In genomic region chr6:3210024-3210610, GRCh38 we compare ENCODE assay signal across 13 cellular contexts. TPM values are rescaled to one million over a fixed set of nuclear protein-coding genes. Genes with fewer than 3 reads are reported as not detected.
A peak's percentile ranks its signal among the peaks of the same experiment; 100 is the strongest.
DNase-seq lines count a peak whose midpoint lies in the region; ATAC-seq and TF ChIP-seq lines count a peak whose summit lies in the region.
"Had no signal": no experiment of that assay in that cellular context is flagged by ENCODE, and none has a peak within 500 bp of the region (broad histone marks: within the 10 kb centered on the region; RNA-seq: fewer than 3 reads in every experiment).

No MANE protein-coding gene starts in this region.

- WGBS in GM23248 (ENCODE audit: low coverage in 1 of 2, low lambda C conversion rate in 2 of 2, missing lambda C conversion rate in 2 of 2), 2 experiments = 91 to 92% methylated on average over 8 to 9 of the region's 9 CpGs

- no peak for TF ChIP-seq CTCF in CD4-positive, alpha-beta T cell (IDR thresholded peaks at IDR 0.05)

- H2AFZ ChIP-seq in GM23248 = no peak overlapping the region; the same call in 1 of the 2 replicates

- POLR2A ChIA-PET in CD4-positive, alpha-beta T cell (lab: Charles Lee) = no interaction called here

- in situ Hi-C loops in GM23248 (cut with MboI) = no loop called here

- peak overlapping the region; percentile 97 for H3K27ac ChIP-seq in GM23248
- H3K27ac ChIP-seq in CD4-positive, alpha-beta T cell (ENCODE audit: low read depth, low read length) = no peak overlapping the region
- H3K27ac ChIP-seq: KMS-11 had no signal

- no peaks in the 10 kb centered on the region for H4K20me1 ChIP-seq in GM23248 (ENCODE audit: insufficient read depth)

- H3K4me3 ChIP-seq in GM23248 (no peak overlapping the region), skeletal muscle satellite cell (ENCODE audit: low read length) (no peak overlapping the region)
- H3K4me3 ChIP-seq: thoracic aorta had no signal

- DNase-seq in GM23248 (no peak), NCI-H82 treated with DMSO at 0.1 percent for 48 hours (lab: John Stamatoyannopoulos, UW; ENCODE audit: unreplicated experiment) (no peak), NK-92 (lab: John Stamatoyannopoulos, UW; ENCODE audit: unreplicated experiment) (no peak)
- no peak for DNase-seq in activated T-helper 2 cell treated with anti-CD3 and anti-CD28 coated beads, Interferon-gamma antibody, Interleukin-2, Interleukin-4, amounts not matched to agents 10 μg/mL and 5 μg/mL and 100 μg/mL, durations not matched to agents 14 hours and 24 hours and 36 hours (ENCODE audit: low spot score)
- DNase-seq in CD4-positive, alpha-beta T cell = no peak
- DNase-seq: effector CD8-positive, alpha-beta T cell; NCI-H1694; NCI-H82 had no signal

- CTCF ChIA-PET in CD4-positive, alpha-beta T cell (lab: Charles Lee) = interaction anchor here (0.6 kb wide), 1 partner anchor 346 kb away, joined by 4 read pairs; no protein-coding TSS in a partner anchor

- no peaks in the 10 kb centered on the region for H3K9me3 ChIP-seq in GM23248 (ENCODE audit: low read depth)
- no peaks in the 10 kb centered on the region for H3K9me3 ChIP-seq in skeletal muscle satellite cell (replicated peaks; ENCODE audit: low read length)
- H3K9me3 ChIP-seq in CD4-positive, alpha-beta T cell (ENCODE audit: control insufficient read depth, low read length) = no peaks in the 10 kb centered on the region
- H3K9me3 ChIP-seq: thoracic aorta had no signal

- no peaks in the 10 kb centered on the region for H3K79me2 ChIP-seq in GM23248 (ENCODE audit: insufficient read depth)

- peaks cover 26% of the 10 kb centered on the region for H3K4me1 Mint-ChIP-seq in activated T-helper 2 cell treated with anti-CD3 and anti-CD28 coated beads, Interferon-gamma antibody, Interleukin-2, Interleukin-4, amounts not matched to agents 10 μg/mL and 5 μg/mL and 100 μg/mL, durations not matched to agents 14 hours and 24 hours and 36 hours (ENCODE audit: low read depth)
- H3K4me1 Mint-ChIP-seq in CD4-positive, alpha-beta T cell (ENCODE audit: low read depth) = peaks cover 9% of the 10 kb centered on the region

- H3K4me2 ChIP-seq in GM23248 (ENCODE audit: unreplicated experiment) (no peak overlapping the region), skeletal muscle satellite cell (ENCODE audit: low read length) (peak overlapping the region; percentile 77)
- H3K4me2 ChIP-seq: KMS-11 had no signal

- intact Hi-C loops in activated T-helper 2 cell treated with anti-CD3 and anti-CD28 coated beads, Interferon-gamma antibody, Interleukin-2, Interleukin-4, amounts not matched to agents 10 μg/mL and 5 μg/mL and 100 μg/mL, durations not matched to agents 14 hours and 24 hours and 36 hours (cut with micrococcal nuclease) = no loop called here
- intact Hi-C loops in CD4-positive, alpha-beta T cell (cut with DNase I, micrococcal nuclease) = no loop called here

- peaks cover 26% of the 10 kb centered on the region for H3K27me3 Mint-ChIP-seq in activated T-helper 2 cell treated with anti-CD3 and anti-CD28 coated beads, Interferon-gamma antibody, Interleukin-2, Interleukin-4, amounts not matched to agents 10 μg/mL and 5 μg/mL and 100 μg/mL, durations not matched to agents 14 hours and 24 hours and 36 hours (ENCODE audit: low read depth)
- peaks cover 43% of the 10 kb centered on the region for H3K27me3 Mint-ChIP-seq in CD4-positive, alpha-beta T cell

- peak overlapping the region; percentile 89 for H3K27ac Mint-ChIP-seq in activated T-helper 2 cell treated with anti-CD3 and anti-CD28 coated beads, Interferon-gamma antibody, Interleukin-2, Interleukin-4, amounts not matched to agents 10 μg/mL and 5 μg/mL and 100 μg/mL, durations not matched to agents 14 hours and 24 hours and 36 hours
- no peak overlapping the region for H3K27ac Mint-ChIP-seq in CD4-positive, alpha-beta T cell

- peak; percentile 23 for ATAC-seq in GM19328 (IDR thresholded peaks at IDR 0.05; ENCODE audit: unreplicated experiment)
- ATAC-seq in CD4-positive, alpha-beta T cell (ENCODE audit: poor library complexity) = no peak

- H3K9ac ChIP-seq in GM23248 = peak overlapping the region; percentile 92
- peak overlapping the region; percentile 11 for H3K9ac ChIP-seq in skeletal muscle satellite cell (ENCODE audit: low read depth, low read length)
- H3K9ac ChIP-seq: KMS-11 had no signal

- no peaks in the 10 kb centered on the region for H3K9me2 ChIP-seq in GM23248 (ENCODE audit: insufficient read depth)

- no peaks in the 10 kb centered on the region for H3K9me3 Mint-ChIP-seq in activated T-helper 2 cell treated with anti-CD3 and anti-CD28 coated beads, Interferon-gamma antibody, Interleukin-2, Interleukin-4, amounts not matched to agents 10 μg/mL and 5 μg/mL and 100 μg/mL, durations not matched to agents 14 hours and 24 hours and 36 hours
- H3K9me3 Mint-ChIP-seq in CD4-positive, alpha-beta T cell = no peaks in the 10 kb centered on the region

- H3K36me3 ChIP-seq in GM23248 (ENCODE audit: low read depth) (no peaks in the 10 kb centered on the region), skeletal muscle satellite cell (ENCODE audit: insufficient read depth, low read length) (no peaks in the 10 kb centered on the region)
- H3K36me3 ChIP-seq: thoracic aorta had no signal

- H3K4me3 Mint-ChIP-seq in activated T-helper 2 cell treated with anti-CD3 and anti-CD28 coated beads, Interferon-gamma antibody, Interleukin-2, Interleukin-4, amounts not matched to agents 10 μg/mL and 5 μg/mL and 100 μg/mL, durations not matched to agents 14 hours and 24 hours and 36 hours (ENCODE audit: low read depth) = no peak overlapping the region
- H3K4me3 Mint-ChIP-seq in CD4-positive, alpha-beta T cell = no peak overlapping the region

- peaks cover 28% of the 10 kb centered on the region for H3F3A ChIP-seq in GM23248 (ENCODE audit: insufficient read depth)

- no peaks in the 10 kb centered on the region for H3K36me3 Mint-ChIP-seq in activated T-helper 2 cell treated with anti-CD3 and anti-CD28 coated beads, Interferon-gamma antibody, Interleukin-2, Interleukin-4, amounts not matched to agents 10 μg/mL and 5 μg/mL and 100 μg/mL, durations not matched to agents 14 hours and 24 hours and 36 hours (ENCODE audit: low read depth)
- no peaks in the 10 kb centered on the region for H3K36me3 Mint-ChIP-seq in CD4-positive, alpha-beta T cell (ENCODE audit: low read depth)
- H3K36me3 Mint-ChIP-seq: brain had no signal

- H3K27me3 ChIP-seq in GM23248 (replicated peaks; ENCODE audit: insufficient read depth) (no peaks in the 10 kb centered on the region), skeletal muscle satellite cell (ENCODE audit: control insufficient read depth, insufficient read depth, low read length) (no peaks in the 10 kb centered on the region)
- no peaks in the 10 kb centered on the region for H3K27me3 ChIP-seq in CD4-positive, alpha-beta T cell (ENCODE audit: control insufficient read depth, insufficient read depth, low read length)

- peaks cover 47% of the 10 kb centered on the region for H3K4me1 ChIP-seq in GM23248 (ENCODE audit: insufficient read depth)
- peaks cover 56% of the 10 kb centered on the region for H3K4me1 ChIP-seq in skeletal muscle satellite cell (ENCODE audit: control insufficient read depth, insufficient read depth, low read length)

RNA-seq across cellular contexts. Expression of gene TUBB2B, which starts 17.3 kb away (rescaled TPM):
- 8.5 and 10.4 TPM in 2 replicates for total RNA-seq in GM23248 (2014; rRNA removed; shearing (Covaris generic))
- 8.1 and 9.0 TPM in 2 replicates for polyA plus RNA-seq in GM23248 (2016; fragmentation: Nextera tagmentation; extraction: Ambion mirVana)
- 0.41 and 0.60 TPM in 2 replicates for total RNA-seq in activated T-helper 2 cell treated with anti-CD3 and anti-CD28 coated beads, Interferon-gamma antibody, Interleukin-2, Interleukin-4, amounts not matched to agents 10 μg/mL and 5 μg/mL and 100 μg/mL, durations not matched to agents 14 hours and 24 hours and 36 hours
- 6.3 and 7.6 TPM in 2 replicates for total RNA-seq in skeletal muscle satellite cell (2012; rRNA removed)
- total RNA-seq in CD4-positive, alpha-beta T cell = not detected

RNA-seq across cellular contexts. Expression of gene PSMG4, which starts 48.6 kb away (rescaled TPM):
- 20.0 and 24.5 TPM in 2 replicates for total RNA-seq in GM23248 (2014; rRNA removed; shearing (Covaris generic))
- polyA plus RNA-seq in GM23248 (2016; fragmentation: Nextera tagmentation; extraction: Ambion mirVana) = 46.9 and 47.1 TPM in 2 replicates
- total RNA-seq in activated T-helper 2 cell treated with anti-CD3 and anti-CD28 coated beads, Interferon-gamma antibody, Interleukin-2, Interleukin-4, amounts not matched to agents 10 μg/mL and 5 μg/mL and 100 μg/mL, durations not matched to agents 14 hours and 24 hours and 36 hours = 26.4 and 30.9 TPM in 2 replicates
- total RNA-seq in skeletal muscle satellite cell (2012; rRNA removed) = 24.0 and 35.2 TPM in 2 replicates
- 10 to 100 TPM; 12.3 to 12.8 TPM for total RNA-seq in CD4-positive, alpha-beta T cell

RNA-seq across cellular contexts. Expression of gene TUBB2A, which starts 52.8 kb away (rescaled TPM):
- total RNA-seq in GM23248 (2014; rRNA removed; shearing (Covaris generic)) = 163 and 190 TPM in 2 replicates
- polyA plus RNA-seq in GM23248 (2016; fragmentation: Nextera tagmentation; extraction: Ambion mirVana) = 190 and 195 TPM in 2 replicates
- 7.2 and 7.4 TPM in 2 replicates for total RNA-seq in activated T-helper 2 cell treated with anti-CD3 and anti-CD28 coated beads, Interferon-gamma antibody, Interleukin-2, Interleukin-4, amounts not matched to agents 10 μg/mL and 5 μg/mL and 100 μg/mL, durations not matched to agents 14 hours and 24 hours and 36 hours
- total RNA-seq in skeletal muscle satellite cell (2012; rRNA removed) = 64.1 and 111 TPM in 2 replicates
- 10 to 100 TPM; 54.3 to 58.5 TPM for total RNA-seq in CD4-positive, alpha-beta T cell
